ENCODE assay signal across 39 cellular contexts in genomic region chr11:123942413-123942812, GRCh38. TPM values are rescaled to one million over a fixed set of nuclear protein-coding genes. Genes with fewer than 3 reads are reported as not detected.
"Had no signal": no experiment of that assay in that cellular context is flagged by ENCODE, and none has a peak within 500 bp of the region (broad histone marks: within the 10 kb centered on the region; RNA-seq: fewer than 3 reads in every experiment).

No MANE protein-coding gene starts in this region.

- DNase-seq: activated effector memory CD4-positive, alpha-beta T cell treated with anti-CD3 and anti-CD28 coated beads, Interleukin-2, amount 50 U/mL, for 16 hours; activated effector memory CD4-positive, alpha-beta T cell treated with Interleukin-2 at 50 U/mL for 16 hours; activated gamma-delta T cell; activated gamma-delta T cell treated with Interleukin-2 at 50 U/mL for 16 hours; activated naive CD4-positive, alpha-beta T cell; activated naive CD4-positive, alpha-beta T cell treated with anti-CD3 and anti-CD28 coated beads for 36 hours; activated naive CD4-positive, alpha-beta T cell treated with anti-CD3 and anti-CD28 coated beads, Interleukin-2, amount 10 ng/mL, durations not matched to agents 7 days and 5 days; activated naive CD4-positive, alpha-beta T cell treated with anti-CD3 and anti-CD28 coated beads, Interleukin-2, amount 50 U/mL, for 16 hours; activated naive CD4-positive, alpha-beta T cell treated with Interleukin-2 at 50 U/mL for 16 hours; activated naive CD8-positive, alpha-beta T cell treated with anti-CD3 and anti-CD28 coated beads for 36 hours; activated naive CD8-positive, alpha-beta T cell treated with anti-CD3 and anti-CD28 coated beads, Interleukin-2, amount 10 ng/mL, durations not matched to agents 7 days and 5 days; activated naive CD8-positive, alpha-beta T cell treated with anti-CD3 and anti-CD28 coated beads, Interleukin-2, amount 50 U/mL, for 24 hours; activated T-cell treated with anti-CD3 and anti-CD28 coated beads, Interleukin-2, amount 50 U/mL, for 24 hours; activated T-cell treated with anti-CD3 and anti-CD28 coated beads, Interleukin-2, amount 50 U/mL, for 4 hours; activated T-cell treated with anti-CD3 and anti-CD28 coated beads, Interleukin-2, amount 50 U/mL, for 48 hours; activated T-cell treated with anti-CD3 and anti-CD28 coated beads, Interleukin-2, amount 50 U/mL, for 72 hours; adrenal gland; amniotic stem cell; amygdala; anterior cingulate cortex; aorta; body of pancreas; brain microvascular endothelial cell; caudate nucleus; central memory CD4-positive, alpha-beta T cell; cerebellar nuclear complex had no signal

- H3K36me3 ChIP-seq: adrenal gland, ascending aorta, brain microvascular endothelial cell, breast epithelium, cardiac muscle cell had no signal

- H3K27me3 ChIP-seq: adrenal gland, ascending aorta, body of pancreas, brain microvascular endothelial cell, breast epithelium, cardiac muscle cell had no signal

- H3K4me3 ChIP-seq: adrenal gland, ascending aorta, body of pancreas, breast epithelium, cardiac muscle cell had no signal

- H3K9me3 ChIP-seq: adrenal gland, ascending aorta, body of pancreas, breast epithelium had no signal

- FAIRE-seq: astrocyte, bronchial epithelial cell had no signal

- H3K4me1 ChIP-seq: adrenal gland, ascending aorta, breast epithelium had no signal

- H3K27ac ChIP-seq: adrenal gland, ascending aorta, body of pancreas, brain microvascular endothelial cell, breast epithelium, cardiac muscle cell had no signal

- ATAC-seq: activated naive CD4-positive, alpha-beta T cell treated with anti-CD3 and anti-CD28 coated beads, Interleukin-2, amount 50 U/mL, for 72 hours; activated naive CD8-positive, alpha-beta T cell treated with anti-CD3 and anti-CD28 coated beads, Interleukin-2, amount 50 U/mL, for 24 hours; activated T-cell treated with anti-CD3 and anti-CD28 coated beads, Interleukin-2, amount 50 U/mL, for 4 hours; activated T-cell treated with anti-CD3 and anti-CD28 coated beads, Interleukin-2, amount 50 U/mL, for 72 hours; activated T-helper 17 cell treated with anti-CD3 and anti-CD28 coated beads, Interleukin-2, amount 50 U/mL, for 72 hours; body of pancreas had no signal

RNA-seq across cellular contexts. Expression of gene OR6T1, which starts 1.2 kb away (rescaled TPM):
- total RNA-seq: activated naive CD4-positive, alpha-beta T cell treated with anti-CD3 and anti-CD28 coated beads for 36 hours; activated naive CD4-positive, alpha-beta T cell treated with anti-CD3 and anti-CD28 coated beads, Interleukin-2, amount 50 U/mL, for 72 hours; activated naive CD8-positive, alpha-beta T cell treated with anti-CD3 and anti-CD28 coated beads for 36 hours; activated naive CD8-positive, alpha-beta T cell treated with anti-CD3 and anti-CD28 coated beads, Interleukin-2, amount 10 ng/mL, durations not matched to agents 7 days and 5 days; activated T-cell treated with anti-CD3 and anti-CD28 coated beads, Interleukin-2, amount 50 U/mL, for 4 hours; activated T-cell treated with anti-CD3 and anti-CD28 coated beads, Interleukin-2, amount 50 U/mL, for 72 hours; activated T-helper 1 cell treated with anti-CD3 and anti-CD28 coated beads, Interleukin-12 subunit alpha, Interleukin-12 subunit beta, Interleukin-2, Interleukin-4 antibody, amounts not matched to agents 30 ng/mL and 10 ng/mL and 1 ng/mL, durations not matched to agents 14 hours and 24 hours and 36 hours; activated T-helper 17 cell treated with anti-CD3 and anti-CD28 coated beads, Interleukin-2, amount 50 U/mL, for 72 hours; activated T-helper 2 cell treated with anti-CD3 and anti-CD28 coated beads, Interferon-gamma antibody, Interleukin-2, Interleukin-4, amounts not matched to agents 10 μg/mL and 5 μg/mL and 100 μg/mL, durations not matched to agents 14 hours and 24 hours and 36 hours; adrenal gland; aorta; ascending aorta; astrocyte; body of pancreas; breast epithelium; bronchial epithelial cell; cardiac muscle cell; cardiac septum; cerebellum; chondrocyte had no signal
- polyA plus RNA-seq: adipose tissue, adrenal gland, aorta, cardiac muscle cell had no signal

RNA-seq across cellular contexts. Expression of gene OR4D5, which starts 3.0 kb away (rescaled TPM):
- total RNA-seq: activated naive CD4-positive, alpha-beta T cell treated with anti-CD3 and anti-CD28 coated beads for 36 hours; activated naive CD4-positive, alpha-beta T cell treated with anti-CD3 and anti-CD28 coated beads, Interleukin-2, amount 50 U/mL, for 72 hours; activated naive CD8-positive, alpha-beta T cell treated with anti-CD3 and anti-CD28 coated beads for 36 hours; activated naive CD8-positive, alpha-beta T cell treated with anti-CD3 and anti-CD28 coated beads, Interleukin-2, amount 10 ng/mL, durations not matched to agents 7 days and 5 days; activated T-cell treated with anti-CD3 and anti-CD28 coated beads, Interleukin-2, amount 50 U/mL, for 4 hours; activated T-cell treated with anti-CD3 and anti-CD28 coated beads, Interleukin-2, amount 50 U/mL, for 72 hours; activated T-helper 1 cell treated with anti-CD3 and anti-CD28 coated beads, Interleukin-12 subunit alpha, Interleukin-12 subunit beta, Interleukin-2, Interleukin-4 antibody, amounts not matched to agents 30 ng/mL and 10 ng/mL and 1 ng/mL, durations not matched to agents 14 hours and 24 hours and 36 hours; activated T-helper 17 cell treated with anti-CD3 and anti-CD28 coated beads, Interleukin-2, amount 50 U/mL, for 72 hours; activated T-helper 2 cell treated with anti-CD3 and anti-CD28 coated beads, Interferon-gamma antibody, Interleukin-2, Interleukin-4, amounts not matched to agents 10 μg/mL and 5 μg/mL and 100 μg/mL, durations not matched to agents 14 hours and 24 hours and 36 hours; adrenal gland; aorta; ascending aorta; astrocyte; breast epithelium; bronchial epithelial cell; cardiac septum; cerebellum; chondrocyte had no signal
- polyA plus RNA-seq: adipose tissue, adrenal gland, aorta, cardiac muscle cell had no signal

RNA-seq across cellular contexts. Expression of gene OR10S1, which starts 35.2 kb away (rescaled TPM):
- total RNA-seq: activated naive CD4-positive, alpha-beta T cell treated with anti-CD3 and anti-CD28 coated beads for 36 hours; activated naive CD4-positive, alpha-beta T cell treated with anti-CD3 and anti-CD28 coated beads, Interleukin-2, amount 50 U/mL, for 72 hours; activated naive CD8-positive, alpha-beta T cell treated with anti-CD3 and anti-CD28 coated beads for 36 hours; activated naive CD8-positive, alpha-beta T cell treated with anti-CD3 and anti-CD28 coated beads, Interleukin-2, amount 10 ng/mL, durations not matched to agents 7 days and 5 days; activated T-cell treated with anti-CD3 and anti-CD28 coated beads, Interleukin-2, amount 50 U/mL, for 4 hours; activated T-cell treated with anti-CD3 and anti-CD28 coated beads, Interleukin-2, amount 50 U/mL, for 72 hours; activated T-helper 1 cell treated with anti-CD3 and anti-CD28 coated beads, Interleukin-12 subunit alpha, Interleukin-12 subunit beta, Interleukin-2, Interleukin-4 antibody, amounts not matched to agents 30 ng/mL and 10 ng/mL and 1 ng/mL, durations not matched to agents 14 hours and 24 hours and 36 hours; activated T-helper 17 cell treated with anti-CD3 and anti-CD28 coated beads, Interleukin-2, amount 50 U/mL, for 72 hours; activated T-helper 2 cell treated with anti-CD3 and anti-CD28 coated beads, Interferon-gamma antibody, Interleukin-2, Interleukin-4, amounts not matched to agents 10 μg/mL and 5 μg/mL and 100 μg/mL, durations not matched to agents 14 hours and 24 hours and 36 hours; adrenal gland; aorta; ascending aorta; astrocyte; body of pancreas; breast epithelium; bronchial epithelial cell; cardiac muscle cell; cardiac septum; cerebellum; chondrocyte had no signal
- polyA plus RNA-seq: adipose tissue, adrenal gland, aorta, cardiac muscle cell had no signal

RNA-seq across cellular contexts. Expression of gene OR8D4, which starts 40.4 kb away (rescaled TPM):
- total RNA-seq: activated naive CD4-positive, alpha-beta T cell treated with anti-CD3 and anti-CD28 coated beads for 36 hours; activated naive CD4-positive, alpha-beta T cell treated with anti-CD3 and anti-CD28 coated beads, Interleukin-2, amount 50 U/mL, for 72 hours; activated naive CD8-positive, alpha-beta T cell treated with anti-CD3 and anti-CD28 coated beads for 36 hours; activated naive CD8-positive, alpha-beta T cell treated with anti-CD3 and anti-CD28 coated beads, Interleukin-2, amount 10 ng/mL, durations not matched to agents 7 days and 5 days; activated T-cell treated with anti-CD3 and anti-CD28 coated beads, Interleukin-2, amount 50 U/mL, for 4 hours; activated T-cell treated with anti-CD3 and anti-CD28 coated beads, Interleukin-2, amount 50 U/mL, for 72 hours; activated T-helper 1 cell treated with anti-CD3 and anti-CD28 coated beads, Interleukin-12 subunit alpha, Interleukin-12 subunit beta, Interleukin-2, Interleukin-4 antibody, amounts not matched to agents 30 ng/mL and 10 ng/mL and 1 ng/mL, durations not matched to agents 14 hours and 24 hours and 36 hours; activated T-helper 17 cell treated with anti-CD3 and anti-CD28 coated beads, Interleukin-2, amount 50 U/mL, for 72 hours; activated T-helper 2 cell treated with anti-CD3 and anti-CD28 coated beads, Interferon-gamma antibody, Interleukin-2, Interleukin-4, amounts not matched to agents 10 μg/mL and 5 μg/mL and 100 μg/mL, durations not matched to agents 14 hours and 24 hours and 36 hours; adrenal gland; aorta; ascending aorta; astrocyte; breast epithelium; bronchial epithelial cell; cardiac muscle cell; cardiac septum; chondrocyte had no signal
- polyA plus RNA-seq: adipose tissue, adrenal gland, aorta, cardiac muscle cell had no signal

RNA-seq across cellular contexts. Expression of gene OR10G6, which starts 52.5 kb away (rescaled TPM):
- total RNA-seq: activated naive CD4-positive, alpha-beta T cell treated with anti-CD3 and anti-CD28 coated beads for 36 hours; activated naive CD4-positive, alpha-beta T cell treated with anti-CD3 and anti-CD28 coated beads, Interleukin-2, amount 50 U/mL, for 72 hours; activated naive CD8-positive, alpha-beta T cell treated with anti-CD3 and anti-CD28 coated beads for 36 hours; activated naive CD8-positive, alpha-beta T cell treated with anti-CD3 and anti-CD28 coated beads, Interleukin-2, amount 10 ng/mL, durations not matched to agents 7 days and 5 days; activated T-cell treated with anti-CD3 and anti-CD28 coated beads, Interleukin-2, amount 50 U/mL, for 4 hours; activated T-cell treated with anti-CD3 and anti-CD28 coated beads, Interleukin-2, amount 50 U/mL, for 72 hours; activated T-helper 1 cell treated with anti-CD3 and anti-CD28 coated beads, Interleukin-12 subunit alpha, Interleukin-12 subunit beta, Interleukin-2, Interleukin-4 antibody, amounts not matched to agents 30 ng/mL and 10 ng/mL and 1 ng/mL, durations not matched to agents 14 hours and 24 hours and 36 hours; activated T-helper 17 cell treated with anti-CD3 and anti-CD28 coated beads, Interleukin-2, amount 50 U/mL, for 72 hours; activated T-helper 2 cell treated with anti-CD3 and anti-CD28 coated beads, Interferon-gamma antibody, Interleukin-2, Interleukin-4, amounts not matched to agents 10 μg/mL and 5 μg/mL and 100 μg/mL, durations not matched to agents 14 hours and 24 hours and 36 hours; adrenal gland; aorta; ascending aorta; astrocyte; body of pancreas; breast epithelium; bronchial epithelial cell; cardiac muscle cell; cardiac septum; cerebellum; chondrocyte had no signal
- polyA plus RNA-seq: adipose tissue, adrenal gland, aorta, cardiac muscle cell had no signal
